12 cellular contexts compared by ENCODE assay signal in genomic region chr11:57340228-57340627, GRCh38. TPM values are rescaled to one million over a fixed set of nuclear protein-coding genes. Genes with fewer than 3 reads are reported as not detected.
DNase-seq lines count a peak whose midpoint lies in the region; ATAC-seq and TF ChIP-seq lines count a peak whose summit lies in the region.
"Had no signal": no experiment of that assay in that cellular context is flagged by ENCODE, and none has a peak within 500 bp of the region (broad histone marks: within the 10 kb centered on the region; RNA-seq: fewer than 3 reads in every experiment).

No MANE protein-coding gene starts in this region.

- DNase-seq in SK-N-SH = peak; percentile 59
- DNase-seq in NCI-H526 (lab: John Stamatoyannopoulos, UW) = peak; percentile 70 to 88
- peak; percentile 42 for DNase-seq in fibroblast of mammary gland (ENCODE audit: low read depth)
- DNase-seq in retinal pigment epithelial cell (ENCODE audit: low read depth) = no peak
- no peak for DNase-seq in activated gamma-delta T cell (lab: John Stamatoyannopoulos, UW)
- DNase-seq: gastrocnemius medialis; NCI-H187; stimulated activated naive CD4-positive, alpha-beta T cell had no signal

- no peaks in the 10 kb centered on the region for H3K36me3 ChIP-seq in SK-N-SH (replicated peaks in 1 of 2; ENCODE audit: control insufficient read depth in 1 of 2, insufficient read depth in 2 of 2, low read length in 1 of 2)
- H3K36me3 ChIP-seq: gastrocnemius medialis had no signal

- H2AFZ ChIP-seq in SK-N-SH (ENCODE audit: low read depth) = no peak overlapping the region

- H3K9ac ChIP-seq in SK-N-SH = no peak overlapping the region

- POLR2A ChIA-PET in SK-N-SH (lab: Yijun Ruan, JAX) = interaction anchor here (0.6 kb wide), 1 partner anchor 396 kb away, joined by 3 read pairs; no protein-coding TSS in a partner anchor

- H3K4me3 ChIP-seq in SK-N-SH (ENCODE audit: low read depth in 2 of 2, low read length in 1 of 2) (no peak overlapping the region), fibroblast of mammary gland (ENCODE audit: control insufficient read depth, low read depth, low read length) (no peak overlapping the region), retinal pigment epithelial cell (ENCODE audit: low read length) (no peak overlapping the region)
- H3K4me3 ChIP-seq: gastrocnemius medialis had no signal

- no peaks in the 10 kb centered on the region for H3K9me2 ChIP-seq in SK-N-SH

- peaks cover 7% of the 10 kb centered on the region; the same call in 1 of the 2 replicates for H3K79me2 ChIP-seq in SK-N-SH (ENCODE audit: insufficient read depth)

- TF ChIP-seq RAD21 in SK-N-SH (IDR thresholded peaks at IDR 0.05; ENCODE audit: low read length) = no peak

- no peak overlapping the region for H3K4me2 ChIP-seq in SK-N-SH

- no peaks in the 10 kb centered on the region for H4K20me1 ChIP-seq in SK-N-SH (ENCODE audit: insufficient read depth)

- H3K27ac ChIP-seq in SK-N-SH (ENCODE audit: low read depth in 2 of 2, low read length in 1 of 2) = no peak overlapping the region
- H3K27ac ChIP-seq: gastrocnemius medialis had no signal

- ATAC-seq in SK-N-SH treated with all-trans-retinoic acid at 6 μM for 48 hours (no peak), GM18519 (IDR thresholded peaks at IDR 0.05; ENCODE audit: low FRiP score, unreplicated experiment) (no peak), HG03565 (IDR thresholded peaks at IDR 0.05; ENCODE audit: unreplicated experiment) (no peak)

- 51% methylated on average over 9 of the region's 9 CpGs for WGBS in SK-N-SH (ENCODE audit: low lambda C conversion rate)

- no peaks in the 10 kb centered on the region for H3F3A ChIP-seq in SK-N-SH (replicated peaks; ENCODE audit: insufficient read depth)

- H3K4me1 ChIP-seq in SK-N-SH (ENCODE audit: control insufficient read depth in 1 of 2, insufficient read depth in 2 of 2, low read depth in 1 of 2, low read length in 1 of 2) = peaks cover 0 to 6% of the 10 kb centered on the region in 2 experiments; a peak in 1 of 4 replicates

- TF ChIP-seq EP300 in SK-N-SH (IDR thresholded peaks at IDR 0.05; ENCODE audit: borderline replicate concordance in 1 of 2, low read depth in 1 of 2, low read length in 1 of 2) = no peak

- CTCF ChIA-PET in SK-N-SH (lab: Yijun Ruan, JAX) = interaction anchor here (1.3 kb wide), 2 partner anchors 8 to 10 kb away, joined by 4 to 5 read pairs; no protein-coding TSS in a partner anchor

- no peaks in the 10 kb centered on the region for H3K9me3 ChIP-seq in SK-N-SH
- H3K9me3 ChIP-seq: gastrocnemius medialis had no signal

- H3K27me3 ChIP-seq in SK-N-SH (ENCODE audit: insufficient read depth) = no peaks in the 10 kb centered on the region
- H3K27me3 ChIP-seq: gastrocnemius medialis had no signal

- peak; percentile 25; the same call in 1 of the 2 replicates for TF ChIP-seq CTCF in SK-N-SH (IDR thresholded peaks at IDR 0.05)
- peak; percentile 5 for TF ChIP-seq CTCF in fibroblast of mammary gland (conservative IDR thresholded peaks at IDR 0.05; ENCODE audit: control insufficient read depth, insufficient read depth, low read depth, low read length)
- TF ChIP-seq CTCF in retinal pigment epithelial cell (conservative IDR thresholded peaks at IDR 0.05; ENCODE audit: low read depth, low read length) = peak; percentile 28

TF ChIP-seq in SK-N-SH, 30 proteins besides CTCF, POLR2A, EP300 and RAD21:
- TF ChIP-seq PBX3 (IDR thresholded peaks at IDR 0.05) (peak; percentile 52; the same call in 1 of the 2 replicates), SMC3 (IDR thresholded peaks at IDR 0.05; ENCODE audit: low read depth, low read length) (no peak)

TF ChIP-seq in SK-N-SH treated with all-trans-retinoic acid at 6 μM for 48 hours, 23 proteins besides CTCF, POLR2A, EP300 and RAD21:
- TF ChIP-seq ZFP30 (CRISPR knock-in tag; IDR thresholded peaks at IDR 0.05) = no peak
- TF ChIP-seq POU6F1 (CRISPR knock-in tag; IDR thresholded peaks at IDR 0.05; ENCODE audit: borderline replicate concordance, low read depth) = no peak
- TF ChIP-seq, protein P1, sequence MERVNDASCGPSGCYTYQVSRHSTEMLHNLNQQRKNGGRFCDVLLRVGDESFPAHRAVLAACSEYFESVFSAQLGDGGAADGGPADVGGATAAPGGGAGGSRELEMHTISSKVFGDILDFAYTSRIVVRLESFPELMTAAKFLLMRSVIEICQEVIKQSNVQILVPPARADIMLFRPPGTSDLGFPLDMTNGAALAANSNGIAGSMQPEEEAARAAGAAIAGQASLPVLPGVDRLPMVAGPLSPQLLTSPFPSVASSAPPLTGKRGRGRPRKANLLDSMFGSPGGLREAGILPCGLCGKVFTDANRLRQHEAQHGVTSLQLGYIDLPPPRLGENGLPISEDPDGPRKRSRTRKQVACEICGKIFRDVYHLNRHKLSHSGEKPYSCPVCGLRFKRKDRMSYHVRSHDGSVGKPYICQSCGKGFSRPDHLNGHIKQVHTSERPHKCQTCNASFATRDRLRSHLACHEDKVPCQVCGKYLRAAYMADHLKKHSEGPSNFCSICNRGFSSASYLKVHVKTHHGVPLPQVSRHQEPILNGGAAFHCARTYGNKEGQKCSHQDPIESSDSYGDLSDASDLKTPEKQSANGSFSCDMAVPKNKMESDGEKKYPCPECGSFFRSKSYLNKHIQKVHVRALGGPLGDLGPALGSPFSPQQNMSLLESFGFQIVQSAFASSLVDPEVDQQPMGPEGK (CRISPR knock-in tag; IDR thresholded peaks at IDR 0.05; ENCODE audit: borderline replicate concordance) = no peak
- no peak for TF ChIP-seq SNAI2 (CRISPR knock-in tag; IDR thresholded peaks at IDR 0.05)
- no peak for TF ChIP-seq ZNF70 (CRISPR knock-in tag; IDR thresholded peaks at IDR 0.05)
- no peak for TF ChIP-seq ZNF8 (CRISPR knock-in tag; IDR thresholded peaks at IDR 0.05)
- no peak for TF ChIP-seq CSDC2 (CRISPR knock-in tag; IDR thresholded peaks at IDR 0.05)
- TF ChIP-seq ZNF565 (CRISPR knock-in tag; conservative IDR thresholded peaks at IDR 0.05; ENCODE audit: low read depth) = no peak
- TF ChIP-seq ISL1 (CRISPR knock-in tag; IDR thresholded peaks at IDR 0.05) = no peak
- no peak for TF ChIP-seq RARB (CRISPR knock-in tag; IDR thresholded peaks at IDR 0.05)
- TF ChIP-seq BACH2 (CRISPR knock-in tag; IDR thresholded peaks at IDR 0.05; ENCODE audit: borderline replicate concordance) = no peak
- TF ChIP-seq OSR1 (CRISPR knock-in tag; IDR thresholded peaks at IDR 0.05) = no peak
- no peak for TF ChIP-seq ARNTL (CRISPR knock-in tag; IDR thresholded peaks at IDR 0.05; ENCODE audit: borderline replicate concordance, low read depth)

RNA-seq across cellular contexts. Expression of gene P2RX3, which starts 2.1 kb away (rescaled TPM):
- polyA plus RNA-seq in SK-N-SH (2012; rRNA removed) = not detected in 2 replicates
- polyA plus RNA-seq in SK-N-SH (2012; cell fraction: cytosol; rRNA removed) = not detected in 2 replicates
- polyA plus RNA-seq in SK-N-SH (2012; cell fraction: nucleus; rRNA removed) = 0.05 TPM in 1 of 2 replicates, not detected in the other

RNA-seq across cellular contexts. Expression of gene SSRP1, which starts 4.5 kb away (rescaled TPM):
- polyA plus RNA-seq in SK-N-SH (2012; rRNA removed) = 122 and 137 TPM in 2 replicates
- 146 and 159 TPM in 2 replicates for polyA plus RNA-seq in SK-N-SH (2012; cell fraction: cytosol; rRNA removed)
- 103 and 108 TPM in 2 replicates for polyA plus RNA-seq in SK-N-SH (2012; cell fraction: nucleus; rRNA removed)

RNA-seq across cellular contexts. Expression of gene TNKS1BP1, which starts 15.5 kb away (rescaled TPM):
- polyA plus RNA-seq in SK-N-SH (2012; rRNA removed) = 29.6 and 43.3 TPM in 2 replicates
- polyA plus RNA-seq in SK-N-SH (2012; cell fraction: cytosol; rRNA removed) = 18.0 and 25.0 TPM in 2 replicates
- polyA plus RNA-seq in SK-N-SH (2012; cell fraction: nucleus; rRNA removed) = 108 and 113 TPM in 2 replicates

RNA-seq across cellular contexts. Expression of gene PRG3, which starts 40.7 kb away (rescaled TPM):
- not detected in 2 replicates for polyA plus RNA-seq in SK-N-SH (2012; rRNA removed)
- not detected in 2 replicates for polyA plus RNA-seq in SK-N-SH (2012; cell fraction: cytosol; rRNA removed)
- not detected in 2 replicates for polyA plus RNA-seq in SK-N-SH (2012; cell fraction: nucleus; rRNA removed)
- polyA plus RNA-seq: adipose tissue had no signal

RNA-seq across cellular contexts. Expression of gene PRG2, which starts 50.2 kb away (rescaled TPM):
- polyA plus RNA-seq in SK-N-SH (2012; rRNA removed) = not detected in 2 replicates
- polyA plus RNA-seq in SK-N-SH (2012; cell fraction: cytosol; rRNA removed) = not detected in 2 replicates
- not detected in 2 replicates for polyA plus RNA-seq in SK-N-SH (2012; cell fraction: nucleus; rRNA removed)

Comparison
In these comparisons a context has a peak if more than half of its experiments do, and no peak if none do; other contexts are left out.
1. DNase-seq: peak in SK-N-SH (single experiment), NCI-H526 (2 of 2) and fibroblast of mammary gland (single experiment); none in retinal pigment epithelial cell (single experiment) and activated gamma-delta T cell (single experiment).
2. Peak in every context shown above with its lines, with median percentiles within 50 percentile points of each other: CTCF ChIP-seq.